8 cellular contexts compared by ENCODE assay signal in genomic region chr3:49339947-49340800, GRCh38. TPM values are rescaled to one million over a fixed set of nuclear protein-coding genes. Genes with fewer than 3 reads are reported as not detected.
DNase-seq lines count a peak whose midpoint lies in the region; ATAC-seq lines count a peak whose summit lies in the region.

Gene USP4, minus strand, starts transcription at chr3:49340053. Its CDS starts 29 bp downstream, at chr3:49340024.

- peaks cover 13% of the 10 kb centered on the region for H3K36me3 ChIP-seq in effector memory CD4-positive, alpha-beta T cell (ENCODE audit: control insufficient read depth, insufficient read depth, low read length)

- H3K9me3 ChIP-seq in effector memory CD4-positive, alpha-beta T cell (ENCODE audit: control insufficient read depth, low read length), result no peaks in the 10 kb centered on the region

- peak; percentile 75 for ATAC-seq in GM21360 (IDR thresholded peaks at IDR 0.05; ENCODE audit: unreplicated experiment)

- H3K27ac ChIP-seq in effector memory CD4-positive, alpha-beta T cell (ENCODE audit: insufficient read depth, low read length, poor library complexity, severe bottlenecking), result peak within 1 kb of the TSS; percentile 94

- H3K27me3 ChIP-seq in effector memory CD4-positive, alpha-beta T cell (replicated peaks; ENCODE audit: control insufficient read depth, insufficient read depth, low read length, poor library complexity, severe bottlenecking), result no peaks in the 10 kb centered on the region

- peak; percentile 83 for DNase-seq in COLO829 (ENCODE audit: low spot score)
- peak; percentile 93 for DNase-seq in HT1080 (ENCODE audit: low read depth)
- peak; percentile 85 for DNase-seq in NK-92 treated with Interleukin-12 subunit alpha and Interleukin-12 subunit beta, amount 100 ng/mL, for 24 hours (lab: John Stamatoyannopoulos, UW)
- peak; percentile 95 for DNase-seq in activated CD8-positive, alpha-beta memory T cell treated with anti-CD3 and anti-CD28 coated beads for 24 hours
- DNase-seq in effector memory CD4-positive, alpha-beta T cell, result peak; percentile 81 to 85 (median 84)
- peak; percentile 84 for DNase-seq in medulla oblongata (ENCODE audit: extremely low spot score)
- DNase-seq in stimulated activated CD8-positive, alpha-beta memory T cell treated with anti-CD3 and anti-CD28 coated beads, Interleukin-12 subunit alpha, Interleukin-12 subunit beta, amount 100 ng/mL, for 1 hour (ENCODE audit: low read depth), result peak; percentile 86

- H3K4me1 ChIP-seq in effector memory CD4-positive, alpha-beta T cell (ENCODE audit: control insufficient read depth, insufficient read depth, low read length, poor library complexity, severe bottlenecking), result peaks cover 28% of the 10 kb centered on the region

- peak within 1 kb of the TSS; percentile 78 for H3K4me3 ChIP-seq in effector memory CD4-positive, alpha-beta T cell (ENCODE audit: insufficient read depth, low read depth, low read length, poor library complexity, severe bottlenecking)

RNA-seq across cellular contexts. Expression of gene USP4, which starts in this region (rescaled TPM):
- 11.3 and 14.6 TPM in 2 replicates for total RNA-seq in HT1080 (2014; rRNA removed; shearing (Covaris generic))
- 31.7 and 35.5 TPM in 2 replicates for polyA plus RNA-seq in HT1080 (2015; cell fraction: cytosol; rRNA removed)
- 72.8 and 78.3 TPM in 2 replicates for polyA plus RNA-seq in HT1080 (2015; cell fraction: nucleus; rRNA removed)

Comparison
In these comparisons a context has a peak if more than half of its experiments do, and no peak if none do; other contexts are left out.
1. Peak in every context shown above with its lines: DNase-seq, ATAC-seq, H3K4me3 ChIP-seq and H3K27ac ChIP-seq.